23 cellular contexts compared by ENCODE assay signal in the genomic region with DNA sequence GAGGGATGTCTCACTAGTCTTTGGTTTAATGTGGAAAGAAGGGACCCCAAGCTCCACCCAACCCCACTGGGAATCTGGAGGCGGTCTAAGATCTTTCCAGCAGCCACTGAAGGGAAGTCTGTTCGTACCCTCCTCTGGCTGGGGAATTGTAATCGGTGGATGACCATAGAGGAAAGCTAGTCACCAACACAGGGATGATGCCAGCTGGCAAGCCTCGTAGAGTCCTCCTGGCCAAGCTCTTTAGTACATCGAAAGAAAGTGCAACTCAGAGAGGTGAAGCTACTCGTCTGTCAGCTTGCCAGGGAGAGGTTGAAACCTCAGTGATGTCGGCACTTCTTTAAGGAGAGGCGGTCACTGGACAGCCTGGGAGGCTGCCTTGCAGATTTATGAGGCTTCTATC. TPM values are rescaled to one million over a fixed set of nuclear protein-coding genes. Genes with fewer than 3 reads are reported as not detected.
DNase-seq lines count a peak whose midpoint lies in the region; ATAC-seq and TF ChIP-seq lines count a peak whose summit lies in the region.
"Had no signal": no experiment of that assay in that cellular context is flagged by ENCODE, and none has a peak within 500 bp of the region (broad histone marks: within the 10 kb centered on the region; RNA-seq: fewer than 3 reads in every experiment).

No MANE protein-coding gene starts in this region.

- no peak overlapping the region for H2BK12ac ChIP-seq in H9 (ENCODE audit: insufficient read length, low read depth, low read length)

- peak overlapping the region; percentile 18 for H3K4me3 ChIP-seq in adipocyte (ENCODE audit: low read length)
- no peak overlapping the region for H3K4me3 ChIP-seq in heart right ventricle
- no peak overlapping the region for H3K4me3 ChIP-seq in gastrocnemius medialis
- H3K4me3 ChIP-seq in dorsolateral prefrontal cortex = no peak overlapping the region
- H3K4me3 ChIP-seq: ascending aorta, coronary artery, upper lobe of right lung had no signal

- H3K27ac ChIP-seq in H9 (ENCODE audit: insufficient read length, low read depth, low read length) = no peak overlapping the region
- no peak overlapping the region for H3K27ac ChIP-seq in heart right ventricle
- H3K27ac ChIP-seq in gastrocnemius medialis = no peak overlapping the region
- no peak overlapping the region for H3K27ac ChIP-seq in dorsolateral prefrontal cortex
- H3K27ac ChIP-seq: ascending aorta, coronary artery, foreskin keratinocyte, parathyroid adenoma, upper lobe of right lung had no signal

- H3K36me3 Mint-ChIP-seq in H9 (ENCODE audit: insufficient read depth in 1 of 3, low read depth in 3 of 3) = peaks cover 0 to 4% (median 2%) of the 10 kb centered on the region in 3 experiments; a peak in 5 of 7 replicates
- H3K36me3 Mint-ChIP-seq: natural killer cell had no signal

- H3K9ac ChIP-seq in H9 (ENCODE audit: extremely low read depth, insufficient read length, low read length) = no peak overlapping the region
- no peak overlapping the region for H3K9ac ChIP-seq in adipocyte (ENCODE audit: low read length)
- H3K9ac ChIP-seq: parathyroid adenoma had no signal

- H3K4me1 ChIP-seq in H9 (ENCODE audit: insufficient read depth, low read length) (no peaks in the 10 kb centered on the region), adipocyte (ENCODE audit: control insufficient read depth, insufficient read depth, low read length) (peaks cover 6% of the 10 kb centered on the region), heart right ventricle (no peaks in the 10 kb centered on the region), gastrocnemius medialis (no peaks in the 10 kb centered on the region)
- H3K4me1 ChIP-seq: ascending aorta, Caco-2, foreskin keratinocyte, parathyroid adenoma, upper lobe of right lung had no signal

- no peaks in the 10 kb centered on the region for H3K23me2 ChIP-seq in H9 (ENCODE audit: insufficient read length, low read depth, low read length, poor library complexity, severe bottlenecking)

- no peak overlapping the region for H4K91ac ChIP-seq in H9 (ENCODE audit: insufficient read length, low read depth, low read length)

- TF ChIP-seq CTCF in H9 (conservative IDR thresholded peaks at IDR 0.05) (no peak), heart right ventricle (IDR thresholded peaks at IDR 0.05) (no peak), gastrocnemius medialis (IDR thresholded peaks at IDR 0.05 in 4 of 5, conservative IDR thresholded peaks at IDR 0.05 in 1 of 5) (no peak), dorsolateral prefrontal cortex (IDR thresholded peaks at IDR 0.05 in 54 of 56, conservative IDR thresholded peaks at IDR 0.05 in 2 of 56; ENCODE audit: low read depth in 1 of 56, partially characterized antibody in 56 of 56) (no peak)

- peak overlapping the region; percentile 77 for H2BK120ac ChIP-seq in H9 (ENCODE audit: low read depth, low read length, poor library complexity, severe bottlenecking)

- H3K23ac ChIP-seq in H9 (ENCODE audit: insufficient read length, low read depth, low read length) = no peak overlapping the region

- no peaks in the 10 kb centered on the region for H4K20me1 ChIP-seq in H9 (ENCODE audit: control insufficient read depth, insufficient read depth, insufficient read length)

- no peaks in the 10 kb centered on the region for H3K79me1 ChIP-seq in H9 (ENCODE audit: insufficient read depth, low read depth, low read length, poor library complexity, severe bottlenecking)

- H4K8ac ChIP-seq in H9 (replicated peaks; ENCODE audit: insufficient read length, low read depth, low read length) = no peak overlapping the region

- no peaks in the 10 kb centered on the region for H3K36me3 ChIP-seq in adipocyte (ENCODE audit: control insufficient read depth, insufficient read depth, low read length, severe bottlenecking)
- H3K36me3 ChIP-seq in heart right ventricle = no peaks in the 10 kb centered on the region
- no peaks in the 10 kb centered on the region for H3K36me3 ChIP-seq in gastrocnemius medialis
- H3K36me3 ChIP-seq: ascending aorta, upper lobe of right lung had no signal

- DNase-seq in H9 = no peak
- DNase-seq in adipocyte (ENCODE audit: low read depth) = no peak
- DNase-seq in heart right ventricle = peak; percentile 16 to 33
- peak; percentile 2 to 28 for DNase-seq in gastrocnemius medialis
- no peak for DNase-seq in dorsolateral prefrontal cortex
- DNase-seq in effector CD4-positive, alpha-beta T cell = no peak
- DNase-seq in DMS 273 (lab: John Stamatoyannopoulos, UW; ENCODE audit: unreplicated experiment) = no peak
- DNase-seq: activated CD4-positive, alpha-beta T cell treated with anti-CD3 and anti-CD28 coated beads for 1 hour; activated naive CD4-positive, alpha-beta T cell treated with anti-CD3 and anti-CD28 coated beads, Interleukin-2, amount 50 U/mL, for 16 hours; activated T-cell treated with anti-CD3 and anti-CD28 coated beads, Interleukin-2, amount 50 U/mL, for 72 hours; Caco-2; foreskin keratinocyte; HCEC 1CT; natural killer cell; NCI-H1436; NCI-H69; stimulated activated CD4-positive, alpha-beta T cell treated with anti-CD3 and anti-CD28 coated beads, Interleukin-4, amount 100 ng/mL, for 1 hour; stimulated activated naive CD8-positive, alpha-beta T cell treated with anti-CD3 and anti-CD28 coated beads, Interleukin-15, Interleukin-2, amounts not matched to agents 100 U/mL and 50 U/mL, for 24 hours; upper lobe of right lung had no signal

- no peak overlapping the region for H3K18ac ChIP-seq in H9 (ENCODE audit: insufficient read length, low read depth, low read length)

- peak overlapping the region; percentile 55 for H3K4me2 ChIP-seq in H9 (ENCODE audit: insufficient read depth, insufficient read length, low read length)

- H3K4me1 Mint-ChIP-seq in H9 = peaks cover 3 to 4% of the 10 kb centered on the region in 2 experiments; a peak in 2 of 4 replicates
- H3K4me1 Mint-ChIP-seq: natural killer cell had no signal

- H3K9me3 Mint-ChIP-seq in H9 = peaks cover 40 to 47% of the 10 kb centered on the region in 2 experiments
- H3K9me3 Mint-ChIP-seq: activated T-cell treated with anti-CD3 and anti-CD28 coated beads, Interleukin-2, amount 50 U/mL, for 72 hours; natural killer cell had no signal

- H3K79me2 ChIP-seq in H9 (ENCODE audit: insufficient read depth, low read length) = no peaks in the 10 kb centered on the region
- H3K79me2 ChIP-seq: parathyroid adenoma had no signal

- H2BK5ac ChIP-seq in H9 (ENCODE audit: insufficient read length, low read length) = no peak overlapping the region

- peak in 3 of 8 donors; percentile 52 to 70 (median 67) for ATAC-seq in heart right ventricle
- no peak for ATAC-seq in gastrocnemius medialis
- ATAC-seq in HG02763 (IDR thresholded peaks at IDR 0.05; ENCODE audit: unreplicated experiment) = no peak
- ATAC-seq: activated T-cell treated with anti-CD3 and anti-CD28 coated beads, Interleukin-2, amount 50 U/mL, for 72 hours; foreskin keratinocyte; natural killer cell; stimulated activated naive CD8-positive, alpha-beta T cell treated with anti-CD3 and anti-CD28 coated beads, Interleukin-15, Interleukin-2, amounts not matched to agents 100 U/mL and 50 U/mL, for 24 hours; upper lobe of right lung had no signal

- intact Hi-C loops in heart right ventricle (cut with DNase I) (no loop called here), gastrocnemius medialis (cut with DNase I; ENCODE audit: low total_unique reads) (no loop called here), dorsolateral prefrontal cortex (cut with DNase I) (no loop called here)

- no CpG with 5 or more reads among the region's 8 CpGs for WGBS in H9 (ENCODE audit: extremely low coverage, insufficient read length, low lambda C conversion rate)
- 32 to 40% methylated on average over 8 of the region's 8 CpGs for WGBS in heart right ventricle, 2 donors

- TF ChIP-seq POLR2A in gastrocnemius medialis (IDR thresholded peaks at IDR 0.05) = no peak

- H3K9me3 ChIP-seq in H9 (ENCODE audit: control insufficient read depth, low read depth, low read length) (peaks cover 12% of the 10 kb centered on the region), adipocyte (ENCODE audit: control insufficient read depth, low read length) (no peaks in the 10 kb centered on the region), heart right ventricle (no peaks in the 10 kb centered on the region), gastrocnemius medialis (no peaks in the 10 kb centered on the region)
- H3K9me3 ChIP-seq: ascending aorta, Caco-2, upper lobe of right lung had no signal

- no peak overlapping the region for H3K27ac Mint-ChIP-seq in H9
- H3K27ac Mint-ChIP-seq: activated T-cell treated with anti-CD3 and anti-CD28 coated beads, Interleukin-2, amount 50 U/mL, for 72 hours; natural killer cell had no signal

- no peak overlapping the region for H3T11ph ChIP-seq in H9 (ENCODE audit: low read length)

- no peak overlapping the region for H2AK5ac ChIP-seq in H9 (ENCODE audit: insufficient read length, low read length)

- H3K4ac ChIP-seq in H9 (ENCODE audit: low read depth, low read length) = no peak overlapping the region

- H3K27me3 ChIP-seq in H9 (ENCODE audit: insufficient read depth, low read length) (no peaks in the 10 kb centered on the region), adipocyte (replicated peaks; ENCODE audit: control insufficient read depth, insufficient read depth, low read length) (no peaks in the 10 kb centered on the region), heart right ventricle (no peaks in the 10 kb centered on the region), gastrocnemius medialis (no peaks in the 10 kb centered on the region), dorsolateral prefrontal cortex (peaks cover 0 to 32% (median 0%) of the 10 kb centered on the region in 45 donors)
- H3K27me3 ChIP-seq: ascending aorta, foreskin keratinocyte, upper lobe of right lung had no signal

- in situ Hi-C loops in gastrocnemius medialis (cut with MboI; ENCODE audit: low sequenced_read_pairs in 4 of 4) = no loop called here

- H3K56ac ChIP-seq in H9 (ENCODE audit: insufficient read length, low read depth, low read length) = no peak overlapping the region

- no peak overlapping the region for H2BK20ac ChIP-seq in H9 (ENCODE audit: low read depth, low read length, poor library complexity, severe bottlenecking)

- H4K5ac ChIP-seq in H9 (ENCODE audit: insufficient read length, low read depth, low read length) = no peak overlapping the region

- H2BK15ac ChIP-seq in H9 (ENCODE audit: low read depth, low read length) = no peak overlapping the region

- peaks cover 8% of the 10 kb centered on the region for H3K27me3 Mint-ChIP-seq in H9 (ENCODE audit: low read depth)

- H3K14ac ChIP-seq in H9 (ENCODE audit: insufficient read depth, low read length) = no peak overlapping the region

- no peak overlapping the region for H2AFZ ChIP-seq in H9 (ENCODE audit: low read length)
- H2AFZ ChIP-seq: parathyroid adenoma had no signal

- peak overlapping the region in 1 of 2 experiments; percentile 23; a peak in 2 of 5 replicates for H3K4me3 Mint-ChIP-seq in H9
- H3K4me3 Mint-ChIP-seq: activated T-cell treated with anti-CD3 and anti-CD28 coated beads, Interleukin-2, amount 50 U/mL, for 72 hours; natural killer cell had no signal

RNA-seq across cellular contexts. Expression of gene MAMLD1, which starts 58.7 kb away (rescaled TPM):
- total RNA-seq in H9 (2021) = 0.48 and 0.53 TPM in 2 replicates
- 1 to 10 TPM; 1.2 to 4.2 (median 2.3) TPM for total RNA-seq in heart right ventricle
- 1 to 10 TPM; 1.4 to 2.7 TPM for polyA plus RNA-seq in heart right ventricle
- 1 to 10 TPM; 1.2 to 2.0 (median 1.6) TPM for total RNA-seq in gastrocnemius medialis
- total RNA-seq in dorsolateral prefrontal cortex = 10 to 100 TPM; 10.3 to 32.7 (median 18.7) TPM
- total RNA-seq: Caco-2 had no signal

Comparison
In these comparisons a context has a peak if more than half of its experiments do, and no peak if none do; other contexts are left out.
1. DNase-seq: peak in heart right ventricle (2 of 2) and gastrocnemius medialis (2 of 2); none in H9 (single experiment), adipocyte (single experiment), dorsolateral prefrontal cortex (0 of 10), effector CD4-positive, alpha-beta T cell (single experiment) and DMS 273 (single experiment).